In the genomic region with DNA sequence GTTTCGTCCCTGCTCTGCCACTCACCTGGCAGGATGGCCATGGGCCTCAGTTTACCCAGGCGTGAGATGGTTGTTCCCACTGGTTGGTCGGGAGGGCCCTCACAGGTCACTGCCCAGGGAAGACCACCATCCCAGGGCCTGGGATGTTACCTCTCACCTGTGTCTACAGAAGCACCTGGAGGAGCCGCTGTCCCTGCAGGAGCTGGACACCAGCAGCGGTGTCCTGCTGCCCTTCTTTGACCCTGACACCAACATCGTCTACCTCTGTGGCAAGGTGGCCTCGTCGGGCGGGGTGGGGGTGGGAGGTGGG, we compare ENCODE assay signal across 10 cellular contexts. TPM values are rescaled to one million over a fixed set of nuclear protein-coding genes. Genes with fewer than 3 reads are reported as not detected.
DNase-seq lines count a peak whose midpoint lies in the region; ATAC-seq and TF ChIP-seq lines count a peak whose summit lies in the region.
"Had no signal": no experiment of that assay in that cellular context is flagged by ENCODE, and none has a peak within 500 bp of the region (broad histone marks: within the 10 kb centered on the region; RNA-seq: fewer than 3 reads in every experiment).

No MANE protein-coding gene starts in this region.

- H3K4me1 Mint-ChIP-seq in CD8-positive, alpha-beta T cell (ENCODE audit: low read depth) = peaks cover 28% of the 10 kb centered on the region
- no peaks in the 10 kb centered on the region for H3K4me1 Mint-ChIP-seq in HFFc6 (ENCODE audit: low read depth)
- peaks cover 18% of the 10 kb centered on the region for H3K4me1 Mint-ChIP-seq in activated CD8-positive, alpha-beta T cell treated with anti-CD3 and anti-CD28 coated beads, Interleukin-2, amount 10 ng/mL, durations not matched to agents 7 days and 5 days (ENCODE audit: low read depth)
- H3K4me1 Mint-ChIP-seq in natural killer cell = peaks cover 22 to 37% of the 10 kb centered on the region in 2 donors

- peaks cover 42% of the 10 kb centered on the region for H3K36me3 ChIP-seq in CD8-positive, alpha-beta T cell (ENCODE audit: insufficient read depth, low read length)
- no peaks in the 10 kb centered on the region for H3K36me3 ChIP-seq in thyroid gland

- ATAC-seq in CD8-positive, alpha-beta T cell = no peak
- no peak for ATAC-seq in activated CD8-positive, alpha-beta T cell treated with anti-CD3 and anti-CD28 coated beads, Interleukin-2, amount 10 ng/mL, durations not matched to agents 7 days and 5 days
- ATAC-seq in natural killer cell = no peak

- no peak overlapping the region for H3K27ac ChIP-seq in CD8-positive, alpha-beta T cell (ENCODE audit: low read depth, low read length)
- H3K27ac ChIP-seq in thyroid gland = no peak overlapping the region
- H3K27ac ChIP-seq: GM23248, SK-N-MC had no signal

- TF ChIP-seq CTCF in CD8-positive, alpha-beta T cell (IDR thresholded peaks at IDR 0.05) = peak; percentile 6
- TF ChIP-seq CTCF in HFFc6 (IDR thresholded peaks at IDR 0.05) = peak; percentile 2; the same call in 1 of the 2 replicates
- no peak for TF ChIP-seq CTCF in natural killer cell (IDR thresholded peaks at IDR 0.05)
- TF ChIP-seq CTCF in thyroid gland (IDR thresholded peaks at IDR 0.05) = no peak

- intact Hi-C loops in CD8-positive, alpha-beta T cell (cut with DNase I, micrococcal nuclease) = no loop called here
- intact Hi-C loops in natural killer cell (cut with micrococcal nuclease) = no loop called here
- intact Hi-C loops in thyroid gland (cut with DNase I) = no loop called here

- peak overlapping the region; percentile 96 for H3K27ac Mint-ChIP-seq in CD8-positive, alpha-beta T cell
- H3K27ac Mint-ChIP-seq in HFFc6 = no peak overlapping the region
- peak overlapping the region; percentile 99 for H3K27ac Mint-ChIP-seq in activated CD8-positive, alpha-beta T cell treated with anti-CD3 and anti-CD28 coated beads, Interleukin-2, amount 10 ng/mL, durations not matched to agents 7 days and 5 days
- H3K27ac Mint-ChIP-seq in natural killer cell = peak overlapping the region; percentile 89 to 97

- POLR2A ChIA-PET in CD8-positive, alpha-beta T cell (lab: Charles Lee) = interaction anchor here (1.0 to 7.0 kb wide), 4 partner anchors 61 to 207 kb away, joined by 3 to 130 read pairs (median 20); partner anchors contain the start of genes ALDOA, TBX6 and YPEL3
- POLR2A ChIA-PET in activated CD8-positive, alpha-beta T cell treated with anti-CD3 and anti-CD28 coated beads, Interleukin-2, amount 10 ng/mL, durations not matched to agents 7 days and 5 days (lab: Charles Lee) = interaction anchor here (1.1 to 5.0 kb wide), 4 partner anchors 48 to 189 kb away, joined by 3 to 34 read pairs (median 8); partner anchors contain the start of genes ALDOA and GDPD3

- H3K4me3 ChIP-seq in CD8-positive, alpha-beta T cell (ENCODE audit: low read depth, low read length) = peak overlapping the region; percentile 97
- no peak overlapping the region for H3K4me3 ChIP-seq in thyroid gland (replicated peaks in 1 of 3)
- H3K4me3 ChIP-seq: GM23248, SK-N-MC had no signal

- no peak for DNase-seq in CD8-positive, alpha-beta T cell
- DNase-seq in HFFc6 (no peak), natural killer cell (no peak), DMS79 (lab: John Stamatoyannopoulos, UW) (no peak), thyroid gland (no peak), D341Med (ENCODE audit: low spot score) (no peak)
- DNase-seq in activated CD8-positive, alpha-beta T cell treated with anti-CD3 and anti-CD28 coated beads, Interleukin-2, amount 10 ng/mL, durations not matched to agents 7 days and 5 days = no peak
- DNase-seq: NCI-H1436 had no signal

- H3K4me3 Mint-ChIP-seq in CD8-positive, alpha-beta T cell = peak overlapping the region; percentile 95
- H3K4me3 Mint-ChIP-seq in HFFc6 (no peak overlapping the region), natural killer cell (peak overlapping the region; percentile 81)
- peak overlapping the region; percentile 98 for H3K4me3 Mint-ChIP-seq in activated CD8-positive, alpha-beta T cell treated with anti-CD3 and anti-CD28 coated beads, Interleukin-2, amount 10 ng/mL, durations not matched to agents 7 days and 5 days

- WGBS in thyroid gland, 2 donors = 87% methylated on average over 3 of the region's 9 CpGs; no CpG with 5 or more reads in 1 of the 2 donors

- H3K27me3 Mint-ChIP-seq in CD8-positive, alpha-beta T cell (ENCODE audit: low read depth) = no peaks in the 10 kb centered on the region
- H3K27me3 Mint-ChIP-seq in HFFc6 (ENCODE audit: insufficient read depth) (no peaks in the 10 kb centered on the region; the same call in 1 of the 2 replicates), natural killer cell (ENCODE audit: low read depth in 2 of 2) (no peaks in the 10 kb centered on the region)
- H3K27me3 Mint-ChIP-seq in activated CD8-positive, alpha-beta T cell treated with anti-CD3 and anti-CD28 coated beads, Interleukin-2, amount 10 ng/mL, durations not matched to agents 7 days and 5 days (ENCODE audit: low read depth) = no peaks in the 10 kb centered on the region

- peaks cover 36% of the 10 kb centered on the region for H3K36me3 Mint-ChIP-seq in CD8-positive, alpha-beta T cell
- no peaks in the 10 kb centered on the region for H3K36me3 Mint-ChIP-seq in HFFc6 (ENCODE audit: low read depth)
- H3K36me3 Mint-ChIP-seq in activated CD8-positive, alpha-beta T cell treated with anti-CD3 and anti-CD28 coated beads, Interleukin-2, amount 10 ng/mL, durations not matched to agents 7 days and 5 days (ENCODE audit: low read depth) = peaks cover 45% of the 10 kb centered on the region
- H3K36me3 Mint-ChIP-seq in natural killer cell = no peaks in the 10 kb centered on the region

- no peaks in the 10 kb centered on the region for H3K9me3 Mint-ChIP-seq in CD8-positive, alpha-beta T cell
- H3K9me3 Mint-ChIP-seq in HFFc6 (no peaks in the 10 kb centered on the region), natural killer cell (no peaks in the 10 kb centered on the region)
- no peaks in the 10 kb centered on the region for H3K9me3 Mint-ChIP-seq in activated CD8-positive, alpha-beta T cell treated with anti-CD3 and anti-CD28 coated beads, Interleukin-2, amount 10 ng/mL, durations not matched to agents 7 days and 5 days (ENCODE audit: insufficient read depth)

- H3K4me1 ChIP-seq in CD8-positive, alpha-beta T cell (ENCODE audit: insufficient read depth, low read length) = peaks cover 28% of the 10 kb centered on the region
- H3K4me1 ChIP-seq in thyroid gland = peaks cover 7% of the 10 kb centered on the region in 2 donors

- CTCF ChIA-PET in CD8-positive, alpha-beta T cell (lab: Charles Lee) = interaction anchor here (1.1 to 2.0 kb wide), 3 partner anchors 44 to 95 kb away, joined by 3 to 8 read pairs (median 6); partner anchors contain the start of gene TBX6
- CTCF ChIA-PET in activated CD8-positive, alpha-beta T cell treated with anti-CD3 and anti-CD28 coated beads, Interleukin-2, amount 10 ng/mL, durations not matched to agents 7 days and 5 days (lab: Charles Lee) = interaction anchor here (3.2 to 5.2 kb wide), 2 partner anchors 44 to 95 kb away, joined by 19 to 54 read pairs; partner anchors contain the start of gene TBX6

- H3K27me3 ChIP-seq in CD8-positive, alpha-beta T cell (ENCODE audit: insufficient read depth, low read length) = no peaks in the 10 kb centered on the region
- H3K27me3 ChIP-seq in thyroid gland = no peaks in the 10 kb centered on the region

- TF ChIP-seq POLR2A in thyroid gland (IDR thresholded peaks at IDR 0.05) = no peak

- H3K9me3 ChIP-seq in CD8-positive, alpha-beta T cell (ENCODE audit: low read length) = no peaks in the 10 kb centered on the region
- no peaks in the 10 kb centered on the region for H3K9me3 ChIP-seq in thyroid gland

RNA-seq across cellular contexts. Expression of gene CORO1A, which starts 4.1 kb away (rescaled TPM):
- total RNA-seq in CD8-positive, alpha-beta T cell = 100 to 1,000 TPM; 352 to 364 TPM
- 1 to 10 TPM; 2.9 to 4.2 (median 3.7) TPM for total RNA-seq in HFFc6 (2021; fragmentation: NEBNext Ultra II Directional; extraction: Animal tissue kit (Norgen Biotek cat#: 25700))
- 1,000 to 10,000 TPM; 1,875 to 1,983 TPM for total RNA-seq in activated CD8-positive, alpha-beta T cell treated with anti-CD3 and anti-CD28 coated beads, Interleukin-2, amount 10 ng/mL, durations not matched to agents 7 days and 5 days
- 100 to 1,000 TPM; 699 to 926 (median 829) TPM for total RNA-seq in natural killer cell
- 10 to 100 TPM in 3 of 4 donors, 1 to 10 TPM in 1; 7.3 to 14.8 (median 11.2) TPM for total RNA-seq in thyroid gland

RNA-seq across cellular contexts. Expression of gene BOLA2B, which starts 6.0 kb away (rescaled TPM):
- total RNA-seq in CD8-positive, alpha-beta T cell = 10 to 100 TPM; 55.5 to 56.2 TPM
- 100 to 1,000 TPM; 113 to 142 (median 131) TPM for total RNA-seq in HFFc6 (2021; fragmentation: NEBNext Ultra II Directional; extraction: Animal tissue kit (Norgen Biotek cat#: 25700))
- total RNA-seq in activated CD8-positive, alpha-beta T cell treated with anti-CD3 and anti-CD28 coated beads, Interleukin-2, amount 10 ng/mL, durations not matched to agents 7 days and 5 days = 100 to 1,000 TPM; 205 to 212 TPM
- 10 to 100 TPM; 63.0 to 94.3 (median 70.6) TPM for total RNA-seq in natural killer cell
- total RNA-seq in thyroid gland = 100 to 1,000 TPM in 2 of 4 donors, 1 to 10 TPM in 2; 2.1 to 150 (median 67.4) TPM

RNA-seq across cellular contexts. Expression of gene SLX1A, which starts 6.2 kb away (rescaled TPM):
- total RNA-seq in CD8-positive, alpha-beta T cell = 10 to 100 TPM; 22.7 to 23.1 TPM
- total RNA-seq in HFFc6 (2021; fragmentation: NEBNext Ultra II Directional; extraction: Animal tissue kit (Norgen Biotek cat#: 25700)) = 10 to 100 TPM; 13.2 to 23.3 (median 20.7) TPM
- 100 to 1,000 TPM; 115 to 123 TPM for total RNA-seq in activated CD8-positive, alpha-beta T cell treated with anti-CD3 and anti-CD28 coated beads, Interleukin-2, amount 10 ng/mL, durations not matched to agents 7 days and 5 days
- total RNA-seq in natural killer cell (100 to 1,000 TPM in 2 of 3 donors, 10 to 100 TPM in 1; 78.1 to 132 (median 109) TPM), thyroid gland (10 to 100 TPM; 26.2 to 73.3 (median 63.7) TPM)

RNA-seq across cellular contexts. Expression of gene SULT1A3, which starts 11.5 kb away (rescaled TPM):
- 10 to 100 TPM; 15.1 to 17.8 TPM for total RNA-seq in CD8-positive, alpha-beta T cell
- 1 to 10 TPM; 3.4 to 8.9 (median 4.1) TPM for total RNA-seq in HFFc6 (2021; fragmentation: NEBNext Ultra II Directional; extraction: Animal tissue kit (Norgen Biotek cat#: 25700))
- total RNA-seq in activated CD8-positive, alpha-beta T cell treated with anti-CD3 and anti-CD28 coated beads, Interleukin-2, amount 10 ng/mL, durations not matched to agents 7 days and 5 days = 10 to 100 TPM; 28.9 to 32.8 TPM
- 10 to 100 TPM; 15.9 to 27.1 (median 19.4) TPM for total RNA-seq in natural killer cell
- 10 to 100 TPM in 2 of 4 donors, 1 to 10 TPM in 2; 8.9 to 13.8 (median 9.8) TPM for total RNA-seq in thyroid gland

Comparison
In these comparisons a context has a peak if more than half of its experiments do, and no peak if none do; other contexts are left out.
1. CTCF ChIP-seq: peak in CD8-positive, alpha-beta T cell (single experiment) and HFFc6 (single experiment); none in natural killer cell (single experiment) and thyroid gland (0 of 6).
2. RNA of gene CORO1A, which starts 4.1 kb away (total RNA-seq): 1,875 to 1,983 TPM in activated CD8-positive, alpha-beta T cell treated with anti-CD3 and anti-CD28 coated beads, Interleukin-2, amount 10 ng/mL, durations not matched to agents 7 days and 5 days, 699 to 926 TPM in natural killer cell and 352 to 364 TPM in CD8-positive, alpha-beta T cell; 7.3 to 14.8 TPM in thyroid gland and 2.9 to 4.2 TPM in HFFc6; every median in the first group is over 10 times any median in the second.